In the genomic region with DNA sequence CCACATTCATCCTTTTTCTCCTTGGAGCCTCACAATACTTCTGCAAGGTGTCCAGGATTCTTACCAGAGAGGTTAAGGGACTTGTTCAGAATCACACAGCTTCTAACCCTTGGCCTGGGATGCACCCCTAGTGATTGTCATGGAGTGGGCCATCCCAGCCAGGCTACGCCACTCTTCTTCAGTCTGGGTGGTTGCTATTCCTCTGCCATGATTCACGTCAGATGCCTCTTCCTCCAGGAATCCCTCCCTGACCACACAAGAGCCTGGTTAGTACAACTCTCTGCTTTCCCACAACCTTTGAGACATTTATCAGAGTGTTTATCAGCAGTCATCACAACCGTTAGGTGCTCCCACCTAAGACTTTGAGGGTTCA, we compare ENCODE assay signal across 17 cellular contexts.
A peak's percentile ranks its signal among the peaks of the same experiment; 100 is the strongest.
DNase-seq lines count a peak whose midpoint lies in the region; ATAC-seq and TF ChIP-seq lines count a peak whose summit lies in the region.
"Had no signal": no experiment of that assay in that cellular context is flagged by ENCODE, and none has a peak within 500 bp of the region (broad histone marks: within the 10 kb centered on the region; RNA-seq: fewer than 3 reads in every experiment).

No MANE protein-coding gene starts in this region.

- H3K4me3 ChIP-seq in Panc1 (ENCODE audit: low read depth in 2 of 2, low read length in 2 of 2) (no peak overlapping the region), epithelial cell of proximal tubule (ENCODE audit: low read depth, low read length) (no peak overlapping the region)
- H3K4me3 ChIP-seq: SJCRH30, stomach had no signal

- no peaks in the 10 kb centered on the region for H3K36me3 Mint-ChIP-seq in effector memory CD8-positive, alpha-beta T cell (ENCODE audit: insufficient read depth)
- H3K36me3 Mint-ChIP-seq: CD4-positive, alpha-beta memory T cell; naive B cell had no signal

- no peaks in the 10 kb centered on the region for H3K27me3 ChIP-seq in Panc1 (ENCODE audit: control insufficient read depth, insufficient read depth, low read length)
- H3K27me3 ChIP-seq: SJCRH30 had no signal

- no peak for TF ChIP-seq CTCF in Panc1 (IDR thresholded peaks at IDR 0.05)
- TF ChIP-seq CTCF in epithelial cell of proximal tubule (conservative IDR thresholded peaks at IDR 0.05; ENCODE audit: low read depth, low read length): no peak

- H3K4me1 ChIP-seq in Panc1 (ENCODE audit: control insufficient read depth, insufficient read depth, low read length): peaks cover 14% of the 10 kb centered on the region

- no peak overlapping the region for H3K27ac ChIP-seq in Panc1 (ENCODE audit: low read length)
- H3K27ac ChIP-seq: SJCRH30 had no signal

- intact Hi-C loops in Panc1 (cut with micrococcal nuclease; ENCODE audit: unreplicated experiment) (no loop called here), posterior vena cava (cut with DNase I) (no loop called here)

- H3K4me1 Mint-ChIP-seq in effector memory CD8-positive, alpha-beta T cell (ENCODE audit: low read depth in 2 of 2): peaks cover 0 to 1% of the 10 kb centered on the region in 2 donors
- H3K4me1 Mint-ChIP-seq: CD4-positive, alpha-beta memory T cell; naive B cell had no signal

- ATAC-seq in Panc1: peak; percentile 37; the same call in 1 of the 2 replicates
- no peak for ATAC-seq in effector memory CD8-positive, alpha-beta T cell (replicated peaks)
- ATAC-seq in GM21515 (IDR thresholded peaks at IDR 0.05; ENCODE audit: unreplicated experiment): no peak

- H3K27me3 Mint-ChIP-seq in effector memory CD8-positive, alpha-beta T cell: peaks cover 26 to 75% of the 10 kb centered on the region in 2 donors

- in situ Hi-C loops in Panc1 (cut with HindIII; ENCODE audit: low pct_unique_long_range_greater_than_20kb, low sequenced_read_pairs): no loop called here

- no peaks in the 10 kb centered on the region for H3K9me3 Mint-ChIP-seq in effector memory CD8-positive, alpha-beta T cell
- H3K9me3 Mint-ChIP-seq: activated naive CD4-positive, alpha-beta T cell treated with anti-CD3 and anti-CD28 coated beads for 36 hours; CD4-positive, alpha-beta memory T cell; naive B cell had no signal

- H3K9me3 ChIP-seq in Panc1 (ENCODE audit: control insufficient read depth, insufficient read depth, low read depth, low read length): no peaks in the 10 kb centered on the region
- H3K9me3 ChIP-seq: SJCRH30, stomach had no signal

- no peaks in the 10 kb centered on the region for H3K36me3 ChIP-seq in Panc1 (ENCODE audit: control insufficient read depth, insufficient read depth, low read length)
- H3K36me3 ChIP-seq: SJCRH30, stomach had no signal

- peak; percentile 88 for DNase-seq in Daoy (ENCODE audit: low read depth)
- DNase-seq in Panc1 (ENCODE audit: low read depth, low spot score): no peak
- DNase-seq in epithelial cell of proximal tubule (ENCODE audit: low read depth): peak; percentile 27
- peak; percentile 57 for DNase-seq in posterior vena cava (ENCODE audit: low spot score)
- no peak for DNase-seq in effector memory CD8-positive, alpha-beta T cell
- DNase-seq in stimulated activated CD4-positive, alpha-beta T cell treated with anti-CD3 and anti-CD28 coated beads, Interleukin-4, amount 100 ng/mL, for 4 hours: no peak
- no peak for DNase-seq in GF-D8 (lab: John Stamatoyannopoulos, UW)
- DNase-seq: activated naive CD4-positive, alpha-beta T cell treated with anti-CD3 and anti-CD28 coated beads for 36 hours; CD4-positive, alpha-beta memory T cell; KG1; naive B cell; NCI-H2029 treated with DMSO at 0.1 percent for 48 hours; NCI-H82; right cardiac atrium had no signal

- POLR2A ChIA-PET in Panc1 (lab: Charles Lee): no interaction called here

- H3K4me3 Mint-ChIP-seq in effector memory CD8-positive, alpha-beta T cell: no peak overlapping the region
- H3K4me3 Mint-ChIP-seq: activated naive CD4-positive, alpha-beta T cell treated with anti-CD3 and anti-CD28 coated beads for 36 hours; CD4-positive, alpha-beta memory T cell; naive B cell had no signal

- BruUV-seq in Panc1 (replicated peaks; lab: Mats Ljungman, UMichigan): no TSS peak

- CTCF ChIA-PET in Panc1 (lab: Charles Lee): no interaction called here

- no peak overlapping the region for H3K27ac Mint-ChIP-seq in effector memory CD8-positive, alpha-beta T cell
- H3K27ac Mint-ChIP-seq: activated naive CD4-positive, alpha-beta T cell treated with anti-CD3 and anti-CD28 coated beads for 36 hours; CD4-positive, alpha-beta memory T cell had no signal

Comparison
In these comparisons a context has a peak if more than half of its experiments do, and no peak if none do; other contexts are left out.
1. DNase-seq: peak in Daoy (single experiment), epithelial cell of proximal tubule (single experiment) and posterior vena cava (single experiment); none in Panc1 (single experiment), effector memory CD8-positive, alpha-beta T cell (0 of 3), stimulated activated CD4-positive, alpha-beta T cell treated with anti-CD3 and anti-CD28 coated beads, Interleukin-4, amount 100 ng/mL, for 4 hours (0 of 2) and GF-D8 (single experiment).